ENCODE assay signal across 15 cellular contexts in genomic region chr11:33490842-33491370, GRCh38.
"Had no signal": no experiment of that assay in that cellular context is flagged by ENCODE, and none has a peak within 500 bp of the region (broad histone marks: within the 10 kb centered on the region; RNA-seq: fewer than 3 reads in every experiment).

No MANE protein-coding gene starts in this region.

- ATAC-seq: mucosa of descending colon; naive thymus-derived CD4-positive, alpha-beta T cell; stimulated activated effector memory CD8-positive, alpha-beta T cell treated with anti-CD3 and anti-CD28 coated beads, Interleukin-12 subunit alpha, Interleukin-12 subunit beta, amount 100 ng/mL, for 72 hours; WTC11 had no signal

- H3K27me3 Mint-ChIP-seq: activated naive CD4-positive, alpha-beta T cell treated with anti-CD3 and anti-CD28 coated beads, Interleukin-2, amount 10 ng/mL, durations not matched to agents 7 days and 5 days had no signal

- H3K9me3 Mint-ChIP-seq: activated CD4-positive, alpha-beta memory T cell treated with anti-CD3 and anti-CD28 coated beads, Interleukin-2, amount 10 ng/mL, durations not matched to agents 7 days and 5 days; activated naive CD4-positive, alpha-beta T cell treated with anti-CD3 and anti-CD28 coated beads, Interleukin-2, amount 10 ng/mL, durations not matched to agents 7 days and 5 days; activated T-cell treated with anti-CD3 and anti-CD28 coated beads, Interleukin-2, amount 50 U/mL, for 24 hours; memory B cell; stimulated activated effector memory CD8-positive, alpha-beta T cell treated with anti-CD3 and anti-CD28 coated beads, Interleukin-12 subunit alpha, Interleukin-12 subunit beta, amount 100 ng/mL, for 72 hours had no signal

- H3K9me3 ChIP-seq: mucosa of descending colon, thoracic aorta had no signal

- H3K36me3 Mint-ChIP-seq: activated naive CD4-positive, alpha-beta T cell treated with anti-CD3 and anti-CD28 coated beads, Interleukin-2, amount 10 ng/mL, durations not matched to agents 7 days and 5 days; memory B cell; naive thymus-derived CD4-positive, alpha-beta T cell; stimulated activated effector memory CD8-positive, alpha-beta T cell treated with anti-CD3 and anti-CD28 coated beads, Interleukin-12 subunit alpha, Interleukin-12 subunit beta, amount 100 ng/mL, for 72 hours; WTC11 had no signal

- H3K4me1 Mint-ChIP-seq: activated CD4-positive, alpha-beta memory T cell treated with anti-CD3 and anti-CD28 coated beads, Interleukin-2, amount 10 ng/mL, durations not matched to agents 7 days and 5 days; activated naive CD4-positive, alpha-beta T cell treated with anti-CD3 and anti-CD28 coated beads, Interleukin-2, amount 10 ng/mL, durations not matched to agents 7 days and 5 days; memory B cell; naive thymus-derived CD4-positive, alpha-beta T cell; stimulated activated effector memory CD8-positive, alpha-beta T cell treated with anti-CD3 and anti-CD28 coated beads, Interleukin-12 subunit alpha, Interleukin-12 subunit beta, amount 100 ng/mL, for 72 hours had no signal

- H3K27ac Mint-ChIP-seq: activated CD4-positive, alpha-beta memory T cell treated with anti-CD3 and anti-CD28 coated beads, Interleukin-2, amount 10 ng/mL, durations not matched to agents 7 days and 5 days; activated naive CD4-positive, alpha-beta T cell treated with anti-CD3 and anti-CD28 coated beads, Interleukin-2, amount 10 ng/mL, durations not matched to agents 7 days and 5 days; activated T-cell treated with anti-CD3 and anti-CD28 coated beads, Interleukin-2, amount 50 U/mL, for 24 hours; memory B cell; naive thymus-derived CD4-positive, alpha-beta T cell; stimulated activated effector memory CD8-positive, alpha-beta T cell treated with anti-CD3 and anti-CD28 coated beads, Interleukin-12 subunit alpha, Interleukin-12 subunit beta, amount 100 ng/mL, for 72 hours; WTC11 had no signal

- H3K4me3 Mint-ChIP-seq: activated CD4-positive, alpha-beta memory T cell treated with anti-CD3 and anti-CD28 coated beads, Interleukin-2, amount 10 ng/mL, durations not matched to agents 7 days and 5 days; activated naive CD4-positive, alpha-beta T cell treated with anti-CD3 and anti-CD28 coated beads, Interleukin-2, amount 10 ng/mL, durations not matched to agents 7 days and 5 days; activated T-cell treated with anti-CD3 and anti-CD28 coated beads, Interleukin-2, amount 50 U/mL, for 24 hours; memory B cell; naive thymus-derived CD4-positive, alpha-beta T cell; stimulated activated effector memory CD8-positive, alpha-beta T cell treated with anti-CD3 and anti-CD28 coated beads, Interleukin-12 subunit alpha, Interleukin-12 subunit beta, amount 100 ng/mL, for 72 hours; WTC11 had no signal

- H3K27ac ChIP-seq: left ventricle myocardium inferior, thoracic aorta had no signal

- H3K4me1 ChIP-seq: left ventricle myocardium inferior had no signal

- DNase-seq: activated CD4-positive, alpha-beta memory T cell treated with anti-CD3 and anti-CD28 coated beads, Interleukin-2, amount 10 ng/mL, durations not matched to agents 7 days and 5 days; activated CD4-positive, alpha-beta T cell treated with anti-CD3 and anti-CD28 coated beads for 4 hours; activated naive CD4-positive, alpha-beta T cell treated with anti-CD3 and anti-CD28 coated beads, Interleukin-2, amount 10 ng/mL, durations not matched to agents 7 days and 5 days; activated T-cell treated with anti-CD3 and anti-CD28 coated beads, Interleukin-2, amount 50 U/mL, for 24 hours; caudate nucleus; hypothalamus; left ventricle myocardium inferior; mucosa of descending colon; naive thymus-derived CD4-positive, alpha-beta T cell; posterior cingulate gyrus; retina had no signal

- H3K36me3 ChIP-seq: left ventricle myocardium inferior, thoracic aorta had no signal

- H3K4me3 ChIP-seq: left ventricle myocardium inferior, mucosa of descending colon, thoracic aorta had no signal
